14 cellular contexts compared by ENCODE assay signal in genomic region chr7:106563466-106564150, GRCh38.
A peak's percentile ranks its signal among the peaks of the same experiment; 100 is the strongest.
DNase-seq lines count a peak whose midpoint lies in the region; ATAC-seq and TF ChIP-seq lines count a peak whose summit lies in the region.
"Had no signal": no experiment of that assay in that cellular context is flagged by ENCODE, and none has a peak within 500 bp of the region (broad histone marks: within the 10 kb centered on the region; RNA-seq: fewer than 3 reads in every experiment).

No MANE protein-coding gene starts in this region.

- H3K27ac ChIP-seq in RWPE2 (ENCODE audit: poor library complexity, severe bottlenecking) = no peak overlapping the region
- H3K27ac ChIP-seq: colonic mucosa, neural progenitor cell had no signal

- POLR2A ChIA-PET in activated CD8-positive, alpha-beta T cell treated with anti-CD3 and anti-CD28 coated beads, Interleukin-2, amount 10 ng/mL, durations not matched to agents 7 days and 5 days (lab: Charles Lee) = no interaction called here

- in situ Hi-C loops in GM13976 (cut with MboI; ENCODE audit: low sequenced_read_pairs, unreplicated experiment) = no loop called here

- TF ChIP-seq CTCF in RWPE2 (IDR thresholded peaks at IDR 0.05; ENCODE audit: poor library complexity, severe bottlenecking) (no peak), GM13976 (IDR thresholded peaks at IDR 0.05; ENCODE audit: borderline replicate concordance, control extremely low read depth, extremely low read depth, insufficient read depth, missing control alignments) (no peak)

- H3K27me3 ChIP-seq in RWPE2 (ENCODE audit: insufficient read depth, poor library complexity, severe bottlenecking) = no peaks in the 10 kb centered on the region
- H3K27me3 ChIP-seq: colonic mucosa, neural progenitor cell had no signal

- H3K9me3 Mint-ChIP-seq in activated CD8-positive, alpha-beta T cell treated with anti-CD3 and anti-CD28 coated beads, Interleukin-2, amount 10 ng/mL, durations not matched to agents 7 days and 5 days (ENCODE audit: insufficient read depth) = no peaks in the 10 kb centered on the region
- H3K9me3 Mint-ChIP-seq: CD8-positive, alpha-beta T cell had no signal

- peaks cover 2% of the 10 kb centered on the region for H3K4me1 Mint-ChIP-seq in activated CD8-positive, alpha-beta T cell treated with anti-CD3 and anti-CD28 coated beads, Interleukin-2, amount 10 ng/mL, durations not matched to agents 7 days and 5 days (ENCODE audit: low read depth)

- H3K4me3 ChIP-seq in RWPE2 (ENCODE audit: severe bottlenecking) = no peak overlapping the region
- H3K4me3 ChIP-seq: colonic mucosa, neural progenitor cell had no signal

- no peaks in the 10 kb centered on the region for H3K27me3 Mint-ChIP-seq in activated CD8-positive, alpha-beta T cell treated with anti-CD3 and anti-CD28 coated beads, Interleukin-2, amount 10 ng/mL, durations not matched to agents 7 days and 5 days (ENCODE audit: low read depth)

- DNase-seq in NCI-H1417 (lab: John Stamatoyannopoulos, UW) = peak in 2 of 3 experiments; percentile 34 to 52
- no peak for DNase-seq in NCI-H1417 treated with DMSO at 0.1 percent for 48 hours (lab: John Stamatoyannopoulos, UW)
- peak; percentile 47 for DNase-seq in GM03348 (ENCODE audit: low spot score)
- DNase-seq in RWPE2 (ENCODE audit: low spot score) = no peak
- peak; percentile 60 for DNase-seq in fibroblast of the conjunctiva (ENCODE audit: low read depth)
- DNase-seq in activated CD8-positive, alpha-beta T cell treated with anti-CD3 and anti-CD28 coated beads, Interleukin-2, amount 10 ng/mL, durations not matched to agents 7 days and 5 days = no peak
- DNase-seq in GM13976 (ENCODE audit: low spot score) = no peak
- DNase-seq: anterior cingulate cortex; CD8-positive, alpha-beta T cell; colonic mucosa; NCI-H1694 had no signal

- CTCF ChIA-PET in activated CD8-positive, alpha-beta T cell treated with anti-CD3 and anti-CD28 coated beads, Interleukin-2, amount 10 ng/mL, durations not matched to agents 7 days and 5 days (lab: Charles Lee) = interaction anchor here (0.8 kb wide), 1 partner anchor 21 kb away, joined by 3 read pairs; no protein-coding TSS in a partner anchor

- H3K4me3 Mint-ChIP-seq in activated CD8-positive, alpha-beta T cell treated with anti-CD3 and anti-CD28 coated beads, Interleukin-2, amount 10 ng/mL, durations not matched to agents 7 days and 5 days = no peak overlapping the region
- H3K4me3 Mint-ChIP-seq: CD8-positive, alpha-beta T cell; neural progenitor cell; WTC11 had no signal

- no peaks in the 10 kb centered on the region for H3K36me3 ChIP-seq in RWPE2 (ENCODE audit: low read depth)
- H3K36me3 ChIP-seq: colonic mucosa, neural progenitor cell had no signal

- H3K9me3 ChIP-seq in RWPE2 (ENCODE audit: severe bottlenecking) = no peaks in the 10 kb centered on the region
- H3K9me3 ChIP-seq: colonic mucosa had no signal

- H3K4me1 ChIP-seq in RWPE2 (ENCODE audit: insufficient read depth, poor library complexity, severe bottlenecking) = peaks cover 6% of the 10 kb centered on the region
- H3K4me1 ChIP-seq: colonic mucosa, neural progenitor cell had no signal

- no peak overlapping the region for H3K27ac Mint-ChIP-seq in activated CD8-positive, alpha-beta T cell treated with anti-CD3 and anti-CD28 coated beads, Interleukin-2, amount 10 ng/mL, durations not matched to agents 7 days and 5 days
- H3K27ac Mint-ChIP-seq: CD8-positive, alpha-beta T cell; neural progenitor cell; WTC11 had no signal

- ATAC-seq in RWPE2 (ENCODE audit: low read depth) (peak; percentile 51; the same call in 2 of the 3 replicates), GM18517 (IDR thresholded peaks at IDR 0.05; ENCODE audit: unreplicated experiment) (no peak)
- ATAC-seq in activated CD8-positive, alpha-beta T cell treated with anti-CD3 and anti-CD28 coated beads, Interleukin-2, amount 10 ng/mL, durations not matched to agents 7 days and 5 days = no peak
- ATAC-seq: CD8-positive, alpha-beta T cell; WTC11 had no signal

- H3K36me3 Mint-ChIP-seq in activated CD8-positive, alpha-beta T cell treated with anti-CD3 and anti-CD28 coated beads, Interleukin-2, amount 10 ng/mL, durations not matched to agents 7 days and 5 days (ENCODE audit: low read depth) = no peaks in the 10 kb centered on the region
- H3K36me3 Mint-ChIP-seq: CD8-positive, alpha-beta T cell; neural progenitor cell; WTC11 had no signal

Comparison
In these comparisons a context has a peak if more than half of its experiments do, and no peak if none do; other contexts are left out.
1. DNase-seq: peak in NCI-H1417 (2 of 3), GM03348 (single experiment) and fibroblast of the conjunctiva (single experiment); none in NCI-H1417 treated with DMSO at 0.1 percent for 48 hours (single experiment), RWPE2 (single experiment), activated CD8-positive, alpha-beta T cell treated with anti-CD3 and anti-CD28 coated beads, Interleukin-2, amount 10 ng/mL, durations not matched to agents 7 days and 5 days (single experiment) and GM13976 (single experiment).